Comparison of ENCODE assay signal across 8 cellular contexts in genomic region chr5:138241688-138242547, GRCh38. TPM values are rescaled to one million over a fixed set of nuclear protein-coding genes. Genes with fewer than 3 reads are reported as not detected.
DNase-seq lines count a peak whose midpoint lies in the region; ATAC-seq and TF ChIP-seq lines count a peak whose summit lies in the region.

No MANE protein-coding gene starts in this region.

- H4K20me1 ChIP-seq in GM23248 (ENCODE audit: insufficient read depth), result no peaks in the 10 kb centered on the region

- no peaks in the 10 kb centered on the region for H3K9me2 ChIP-seq in GM23248 (ENCODE audit: insufficient read depth)

- H3K4me3 ChIP-seq in GM23248 (peak overlapping the region; percentile 68), right atrium auricular region (peak overlapping the region; percentile 36 to 52), prostate gland (peak overlapping the region; percentile 9 to 29)

- 3 to 5% methylated on average over 62 to 67 of the region's 67 CpGs for WGBS in GM23248 (ENCODE audit: low coverage in 1 of 2, low lambda C conversion rate in 2 of 2, missing lambda C conversion rate in 2 of 2), 2 experiments
- WGBS in prostate gland, result 6% methylated on average over 46 of the region's 67 CpGs

- H3K9ac ChIP-seq in GM23248, result peak overlapping the region; percentile 53; the same call in 1 of the 2 replicates

- H3K4me2 ChIP-seq in GM23248 (ENCODE audit: unreplicated experiment), result peak overlapping the region; percentile 93

- intact Hi-C loops in prostate gland (cut with DNase I), result no loop called here

- H3K4me3 Mint-ChIP-seq in activated T-helper 17 cell treated with anti-CD3 and anti-CD28 coated beads, Interleukin-2, amount 50 U/mL, for 72 hours, result no peak overlapping the region

- H3K9me3 Mint-ChIP-seq in activated T-helper 17 cell treated with anti-CD3 and anti-CD28 coated beads, Interleukin-2, amount 50 U/mL, for 72 hours, result no peaks in the 10 kb centered on the region

- in situ Hi-C loops in GM23248 (cut with MboI), result no loop called here

- peaks cover 33% of the 10 kb centered on the region for H3K27me3 ChIP-seq in GM23248 (replicated peaks; ENCODE audit: insufficient read depth)
- H3K27me3 ChIP-seq in right atrium auricular region, result no peaks in the 10 kb centered on the region
- no peaks in the 10 kb centered on the region for H3K27me3 ChIP-seq in prostate gland (replicated peaks; ENCODE audit: insufficient read depth)

- peaks cover 6% of the 10 kb centered on the region; the same call in 1 of the 2 replicates for H3F3A ChIP-seq in GM23248 (ENCODE audit: insufficient read depth)

- ATAC-seq in activated T-helper 17 cell treated with anti-CD3 and anti-CD28 coated beads, Interleukin-2, amount 50 U/mL, for 72 hours (replicated peaks), result peak; percentile 18
- ATAC-seq in HG03175 (IDR thresholded peaks at IDR 0.05; ENCODE audit: unreplicated experiment) (no peak), GM21515 (IDR thresholded peaks at IDR 0.05; ENCODE audit: unreplicated experiment) (no peak), HG02970 (IDR thresholded peaks at IDR 0.05; ENCODE audit: low FRiP score, unreplicated experiment) (no peak)

- no peaks in the 10 kb centered on the region for H3K79me2 ChIP-seq in GM23248 (ENCODE audit: insufficient read depth)

- peak overlapping the region; percentile 89 for H2AFZ ChIP-seq in GM23248

- peaks cover 40% of the 10 kb centered on the region for H3K27me3 Mint-ChIP-seq in activated T-helper 17 cell treated with anti-CD3 and anti-CD28 coated beads, Interleukin-2, amount 50 U/mL, for 72 hours

- H3K4me1 ChIP-seq in GM23248 (ENCODE audit: insufficient read depth) (no peaks in the 10 kb centered on the region), right atrium auricular region (peaks cover 0 to 14% of the 10 kb centered on the region in 2 donors), prostate gland (replicated peaks) (no peaks in the 10 kb centered on the region)

- no peak overlapping the region for H3K27ac Mint-ChIP-seq in activated T-helper 17 cell treated with anti-CD3 and anti-CD28 coated beads, Interleukin-2, amount 50 U/mL, for 72 hours

- H3K27ac ChIP-seq in 22Rv1, result no peak overlapping the region
- H3K27ac ChIP-seq in GM23248, result no peak overlapping the region
- no peak overlapping the region for H3K27ac ChIP-seq in right atrium auricular region
- no peak overlapping the region for H3K27ac ChIP-seq in prostate gland

- peaks cover 5% of the 10 kb centered on the region for H3K4me1 Mint-ChIP-seq in activated T-helper 17 cell treated with anti-CD3 and anti-CD28 coated beads, Interleukin-2, amount 50 U/mL, for 72 hours

- H3K9me3 ChIP-seq in GM23248 (ENCODE audit: low read depth) (no peaks in the 10 kb centered on the region), right atrium auricular region (no peaks in the 10 kb centered on the region), prostate gland (no peaks in the 10 kb centered on the region)

- H3K36me3 ChIP-seq in GM23248 (ENCODE audit: low read depth) (no peaks in the 10 kb centered on the region), right atrium auricular region (no peaks in the 10 kb centered on the region), prostate gland (no peaks in the 10 kb centered on the region)

- peak; percentile 19 for TF ChIP-seq CTCF in 22Rv1 (IDR thresholded peaks at IDR 0.05)
- TF ChIP-seq CTCF in right atrium auricular region (IDR thresholded peaks at IDR 0.05), result peak in 1 of 2 donors; percentile 20
- no peak for TF ChIP-seq CTCF in prostate gland (IDR thresholded peaks at IDR 0.05)

- no peak for TF ChIP-seq POLR2A in prostate gland (IDR thresholded peaks at IDR 0.05)

- H3K36me3 Mint-ChIP-seq in activated T-helper 17 cell treated with anti-CD3 and anti-CD28 coated beads, Interleukin-2, amount 50 U/mL, for 72 hours (ENCODE audit: low read depth), result no peaks in the 10 kb centered on the region

- DNase-seq in GM23248, result peak; percentile 57
- no peak for DNase-seq in right atrium auricular region (ENCODE audit: low spot score)
- DNase-seq in prostate gland (ENCODE audit: low spot score), result no peak

RNA-seq across cellular contexts. Expression of gene CDC23, which starts 28.8 kb away (rescaled TPM):
- 29.1 and 30.5 TPM in 2 replicates for total RNA-seq in GM23248 (2014; rRNA removed; shearing (Covaris generic))
- 32.5 and 36.5 TPM in 2 replicates for polyA plus RNA-seq in GM23248 (2016; fragmentation: Nextera tagmentation; extraction: Ambion mirVana)
- total RNA-seq in activated T-helper 17 cell treated with anti-CD3 and anti-CD28 coated beads, Interleukin-2, amount 50 U/mL, for 72 hours, result 10 to 100 TPM; 27.8 to 42.3 TPM
- 10 to 100 TPM in 1 of 2 donors, 1 to 10 TPM in 1; 9.2 to 11.6 TPM for total RNA-seq in right atrium auricular region
- total RNA-seq in prostate gland, result 10 to 100 TPM; 14.7 to 23.9 TPM

RNA-seq across cellular contexts. Expression of gene GFRA3, which starts 32.5 kb away (rescaled TPM):
- total RNA-seq in GM23248 (2014; rRNA removed; shearing (Covaris generic)), result not detected in 2 replicates
- not detected in 2 replicates for polyA plus RNA-seq in GM23248 (2016; fragmentation: Nextera tagmentation; extraction: Ambion mirVana)
- total RNA-seq in activated T-helper 17 cell treated with anti-CD3 and anti-CD28 coated beads, Interleukin-2, amount 50 U/mL, for 72 hours, result not detected
- total RNA-seq in right atrium auricular region (under 1 TPM; 0.39 to 0.85 TPM), prostate gland (1 to 10 TPM in 1 of 2 donors, not detected in 1; 1.9 TPM)
